8 cellular contexts compared by ENCODE assay signal in genomic region chr17:50396261-50397110, GRCh38. TPM values are rescaled to one million over a fixed set of nuclear protein-coding genes. Genes with fewer than 3 reads are reported as not detected.
DNase-seq lines count a peak whose midpoint lies in the region; ATAC-seq and TF ChIP-seq lines count a peak whose summit lies in the region.

No MANE protein-coding gene starts in this region.

- H3K9me2 ChIP-seq in HCT116 (ENCODE audit: insufficient read depth), result no peaks in the 10 kb centered on the region

- peaks cover 7% of the 10 kb centered on the region; the same call in 1 of the 2 replicates for H4K20me1 ChIP-seq in HCT116 (ENCODE audit: insufficient read depth)

- H3K36me3 ChIP-seq in CD8-positive, alpha-beta memory T cell (ENCODE audit: insufficient read depth, low read length), result peaks cover 33% of the 10 kb centered on the region
- peaks cover 37 to 40% of the 10 kb centered on the region in 2 experiments for H3K36me3 ChIP-seq in HCT116 (ENCODE audit: control insufficient read depth in 1 of 2, insufficient read depth in 2 of 2, low read length in 2 of 2)

- peak overlapping the region; percentile 84 for H3K4me2 ChIP-seq in HCT116 (ENCODE audit: low read length)

- peaks cover 3 to 44% (median 12%) of the 10 kb centered on the region in 3 donors for H3K36me3 Mint-ChIP-seq in CD8-positive, alpha-beta memory T cell
- peaks cover 34% of the 10 kb centered on the region for H3K36me3 Mint-ChIP-seq in stimulated activated memory B cell treated with anti-CD40 and anti-IgM and Interleukin-4, amounts not matched to agents 10 μg/mL and 1 μg/mL and 100 μg/mL, for 72 hours

- no peak for TF ChIP-seq POLR2A in HCT116 (IDR thresholded peaks at IDR 0.05; ENCODE audit: borderline replicate concordance, extremely low read depth, insufficient read depth, insufficient read length)

- peak; percentile 30 for ATAC-seq in HCT116
- peak; percentile 71 for ATAC-seq in left lobe of liver
- peak; percentile 25 for ATAC-seq in stimulated activated memory B cell treated with anti-CD40 and anti-IgM and Interleukin-4, amounts not matched to agents 10 μg/mL and 1 μg/mL and 100 μg/mL, for 72 hours

- peak overlapping the region; percentile 95 for H3K4me3 ChIP-seq in CD8-positive, alpha-beta memory T cell (ENCODE audit: low read length)
- H3K4me3 ChIP-seq in HCT116 (replicated peaks in 1 of 2; ENCODE audit: low read depth in 1 of 2, low read length in 2 of 2) (peak overlapping the region; percentile 95), choroid plexus epithelial cell (ENCODE audit: low read depth, low read length) (peak overlapping the region; percentile 99)

- H3K27ac Mint-ChIP-seq in CD8-positive, alpha-beta memory T cell, result peak overlapping the region; percentile 72 to 96 (median 94)
- H3K27ac Mint-ChIP-seq in stimulated activated memory B cell treated with anti-CD40 and anti-IgM and Interleukin-4, amounts not matched to agents 10 μg/mL and 1 μg/mL and 100 μg/mL, for 72 hours, result peak overlapping the region; percentile 80

- H3K9ac ChIP-seq in HCT116 (ENCODE audit: low read length), result peak overlapping the region; percentile 98

- intact Hi-C loops in HCT116 (cut with micrococcal nuclease), result loop anchor here (1.0 kb wide), 1 partner anchor 82 kb away; the partner anchor contains the start of gene RSAD1

- peaks cover 58% of the 10 kb centered on the region for H3K79me2 ChIP-seq in HCT116 (ENCODE audit: insufficient read depth, low read length)

- no peak for TF ChIP-seq RAD21 in HCT116 (IDR thresholded peaks at IDR 0.05; ENCODE audit: low read depth)

- peak overlapping the region; percentile 95 for H3K27ac ChIP-seq in CD8-positive, alpha-beta memory T cell (ENCODE audit: low read depth, low read length)
- peak overlapping the region; percentile 77 for H3K27ac ChIP-seq in HCT116 (ENCODE audit: low read depth, low read length)

- POLR2A ChIA-PET in CD8-positive, alpha-beta memory T cell (lab: Charles Lee), result interaction anchor here (0.5 to 1.5 kb wide), 14 partner anchors 8 to 535 kb away, joined by 3 to 8 read pairs (median 4); partner anchors contain the start of genes ACSF2, ITGA3 and XYLT2
- POLR2A ChIA-PET in HCT116 (lab: Charles Lee), result interaction anchor here (0.6 to 2.5 kb wide), 9 partner anchors 8 to 243 kb away, joined by 3 to 14 read pairs (median 6); partner anchors contain the start of genes ACSF2, EME1 and MRPL27

- peak in 3 of 5 donors; percentile 2 to 12 (median 8) for DNase-seq in CD8-positive, alpha-beta memory T cell
- DNase-seq in HCT116 (ENCODE audit: low read depth, low spot score), result no peak
- peak; percentile 44 for DNase-seq in RPMI7951 (ENCODE audit: low read depth)
- DNase-seq in choroid plexus epithelial cell (ENCODE audit: low read depth), result peak; percentile 65
- peak; percentile 66 for DNase-seq in left lobe of liver (ENCODE audit: low spot score)
- DNase-seq in SHP77 treated with DMSO at 0.1 percent for 48 hours (lab: John Stamatoyannopoulos, UW), result no peak
- no peak for DNase-seq in epidermal melanocyte (ENCODE audit: insufficient read length, low spot score)

- peak overlapping the region; percentile 84 to 95 (median 93) for H3K4me3 Mint-ChIP-seq in CD8-positive, alpha-beta memory T cell
- H3K4me3 Mint-ChIP-seq in stimulated activated memory B cell treated with anti-CD40 and anti-IgM and Interleukin-4, amounts not matched to agents 10 μg/mL and 1 μg/mL and 100 μg/mL, for 72 hours, result peak overlapping the region; percentile 95

- RAD21 ChIA-PET in HCT116 (lab: Charles Lee; ENCODE audit: low non-redundant PET in 1 of 2, low total read pairs in 2 of 2, uncharacterized antibody in 2 of 2, unreplicated experiment in 2 of 2), result interaction anchor here (0.6 to 0.7 kb wide), 2 partner anchors 47 to 83 kb away, joined by 3 read pairs; no protein-coding TSS in a partner anchor

- no peak for TF ChIP-seq CTCF in HCT116 (IDR thresholded peaks at IDR 0.05 in 2 of 3, conservative IDR thresholded peaks at IDR 0.05 in 1 of 3; ENCODE audit: borderline replicate concordance in 1 of 3, insufficient read depth in 1 of 3, low read depth in 2 of 3, low read length in 2 of 3)
- no peak for TF ChIP-seq CTCF in choroid plexus epithelial cell (conservative IDR thresholded peaks at IDR 0.05; ENCODE audit: low read depth, low read length)

- no TSS peak for BruUV-seq in HCT116 (replicated peaks; lab: Mats Ljungman, UMichigan)

- CTCF ChIA-PET in CD8-positive, alpha-beta memory T cell (lab: Charles Lee), result interaction anchor here (0.7 to 4.0 kb wide), 36 partner anchors 8 to 195 kb away, joined by 3 to 57 read pairs (median 7); partner anchors contain the start of genes ACSF2, COL1A1, EME1 and MRPL27
- CTCF ChIA-PET in HCT116 (lab: Charles Lee), result interaction anchor here (0.6 to 2.6 kb wide), 33 partner anchors 8 to 683 kb away, joined by 3 to 20 read pairs (median 4); partner anchors contain the start of genes ACSF2, EME1, MRPL27 and RSAD1

- H3K9me3 ChIP-seq in CD8-positive, alpha-beta memory T cell (ENCODE audit: low read length), result no peaks in the 10 kb centered on the region
- H3K9me3 ChIP-seq in HCT116 (ENCODE audit: control insufficient read depth in 1 of 2, insufficient read depth in 1 of 2, low read depth in 1 of 2, low read length in 2 of 2), result no peaks in the 10 kb centered on the region

- peaks cover 29% of the 10 kb centered on the region for H3K4me1 ChIP-seq in CD8-positive, alpha-beta memory T cell (ENCODE audit: insufficient read depth, low read length)
- H3K4me1 ChIP-seq in HCT116 (ENCODE audit: control insufficient read depth in 1 of 2, insufficient read depth in 2 of 2, low read length in 2 of 2), result peaks cover 7 to 27% of the 10 kb centered on the region in 2 experiments

- H3K9me3 Mint-ChIP-seq in CD8-positive, alpha-beta memory T cell, result no peaks in the 10 kb centered on the region
- H3K9me3 Mint-ChIP-seq in stimulated activated memory B cell treated with anti-CD40 and anti-IgM and Interleukin-4, amounts not matched to agents 10 μg/mL and 1 μg/mL and 100 μg/mL, for 72 hours, result no peaks in the 10 kb centered on the region

- H3K27me3 ChIP-seq in CD8-positive, alpha-beta memory T cell (ENCODE audit: insufficient read depth, low read length, poor library complexity, severe bottlenecking), result no peaks in the 10 kb centered on the region
- H3K27me3 ChIP-seq in HCT116 (ENCODE audit: insufficient read depth, low read length), result no peaks in the 10 kb centered on the region

- peaks cover 26 to 48% (median 43%) of the 10 kb centered on the region in 3 donors for H3K4me1 Mint-ChIP-seq in CD8-positive, alpha-beta memory T cell
- peaks cover 47% of the 10 kb centered on the region for H3K4me1 Mint-ChIP-seq in stimulated activated memory B cell treated with anti-CD40 and anti-IgM and Interleukin-4, amounts not matched to agents 10 μg/mL and 1 μg/mL and 100 μg/mL, for 72 hours

- no peak overlapping the region for H2AFZ ChIP-seq in HCT116 (ENCODE audit: low read depth, low read length, poor library complexity, severe bottlenecking)

- no peaks in the 10 kb centered on the region for H3K27me3 Mint-ChIP-seq in CD8-positive, alpha-beta memory T cell
- H3K27me3 Mint-ChIP-seq in stimulated activated memory B cell treated with anti-CD40 and anti-IgM and Interleukin-4, amounts not matched to agents 10 μg/mL and 1 μg/mL and 100 μg/mL, for 72 hours, result no peaks in the 10 kb centered on the region

TF ChIP-seq in HCT116, 20 proteins besides CTCF, POLR2A, EP300 and RAD21 (continues in another document):
- TF ChIP-seq EZH2 (IDR thresholded peaks at IDR 0.05), result no peak
- TF ChIP-seq SIN3A (IDR thresholded peaks at IDR 0.05; ENCODE audit: low read depth), result no peak
- TF ChIP-seq CBX3 (IDR thresholded peaks at IDR 0.05; ENCODE audit: low read depth), result no peak
- TF ChIP-seq EZH2phosphoT487 (IDR thresholded peaks at IDR 0.05; ENCODE audit: borderline replicate concordance), result no peak
- no peak for TF ChIP-seq SP1 (IDR thresholded peaks at IDR 0.05; ENCODE audit: low read depth)
- no peak for TF ChIP-seq TCF7L2 (IDR thresholded peaks at IDR 0.05; ENCODE audit: borderline replicate concordance, extremely low read depth, insufficient read depth, insufficient read length)
- no peak for TF ChIP-seq YY1 (IDR thresholded peaks at IDR 0.05; ENCODE audit: extremely low read depth, insufficient replicate concordance, low read depth, low read length)

RNA-seq across cellular contexts. Expression of gene LRRC59, which starts 0.8 kb away (rescaled TPM):
- 100 to 1,000 TPM; 122 to 127 TPM for total RNA-seq in CD8-positive, alpha-beta memory T cell
- polyA plus RNA-seq in CD8-positive, alpha-beta memory T cell, result 22.9 TPM
- total RNA-seq in HCT116 (2021; ENCODE audit: unreplicated experiment) (221 TPM), left lobe of liver (47.3 TPM)
- polyA plus RNA-seq in HCT116 (2012), result 180 and 200 TPM in 2 replicates
- total RNA-seq in RPMI7951 (2014; rRNA removed; shearing (Covaris generic)), result 141 and 143 TPM in 2 replicates

RNA-seq across cellular contexts. Expression of gene EME1, which starts 23.5 kb away (rescaled TPM):
- 10 to 100 TPM; 23.6 to 24.8 TPM for total RNA-seq in CD8-positive, alpha-beta memory T cell
- polyA plus RNA-seq in CD8-positive, alpha-beta memory T cell, result 0.43 TPM
- total RNA-seq in HCT116 (2021; ENCODE audit: unreplicated experiment) (31.8 TPM), left lobe of liver (0.13 TPM)
- polyA plus RNA-seq in HCT116 (2012), result 21.1 and 26.1 TPM in 2 replicates
- total RNA-seq in RPMI7951 (2014; rRNA removed; shearing (Covaris generic)), result 10.6 and 14.3 TPM in 2 replicates

RNA-seq across cellular contexts. Expression of gene MRPL27, which starts 23.5 kb away (rescaled TPM):
- total RNA-seq in CD8-positive, alpha-beta memory T cell, result 10 to 100 TPM; 87.2 to 88.8 TPM
- polyA plus RNA-seq in CD8-positive, alpha-beta memory T cell, result 49.2 TPM
- total RNA-seq in HCT116 (2021; ENCODE audit: unreplicated experiment), result 106 TPM
- 140 and 142 TPM in 2 replicates for polyA plus RNA-seq in HCT116 (2012)
- 75.2 and 120 TPM in 2 replicates for total RNA-seq in RPMI7951 (2014; rRNA removed; shearing (Covaris generic))
- total RNA-seq in left lobe of liver, result 38.9 TPM

RNA-seq across cellular contexts. Expression of gene ACSF2, which starts 29.5 kb away (rescaled TPM):
- total RNA-seq in CD8-positive, alpha-beta memory T cell, result 10 to 100 TPM; 12.4 to 14.8 TPM
- polyA plus RNA-seq in CD8-positive, alpha-beta memory T cell, result 3.1 TPM
- total RNA-seq in HCT116 (2021; ENCODE audit: unreplicated experiment) (52.4 TPM), left lobe of liver (56.1 TPM)
- polyA plus RNA-seq in HCT116 (2012), result 34.4 and 40.5 TPM in 2 replicates
- 19.4 and 20.4 TPM in 2 replicates for total RNA-seq in RPMI7951 (2014; rRNA removed; shearing (Covaris generic))

RNA-seq across cellular contexts. Expression of gene XYLT2, which starts 50.6 kb away (rescaled TPM):
- total RNA-seq in CD8-positive, alpha-beta memory T cell, result 10 to 100 TPM; 31.8 to 32.6 TPM
- 17.8 TPM for polyA plus RNA-seq in CD8-positive, alpha-beta memory T cell
- 37.5 TPM for total RNA-seq in HCT116 (2021; ENCODE audit: unreplicated experiment)
- polyA plus RNA-seq in HCT116 (2012), result 30.3 and 34.3 TPM in 2 replicates
- 12.4 and 15.2 TPM in 2 replicates for total RNA-seq in RPMI7951 (2014; rRNA removed; shearing (Covaris generic))
- total RNA-seq in left lobe of liver, result 10.4 TPM

Comparison
In these comparisons a context has a peak if more than half of its experiments do, and no peak if none do; other contexts are left out.
1. DNase-seq: peak in CD8-positive, alpha-beta memory T cell (3 of 5), RPMI7951 (single experiment), choroid plexus epithelial cell (single experiment) and left lobe of liver (single experiment); none in HCT116 (single experiment), SHP77 treated with DMSO at 0.1 percent for 48 hours (single experiment) and epidermal melanocyte (single experiment).
2. RNA of gene EME1, which starts 23.5 kb away (total RNA-seq): 31.8 TPM in HCT116 (single experiment), 23.6 to 24.8 TPM in CD8-positive, alpha-beta memory T cell and 10.6 to 14.3 TPM in RPMI7951; 0.13 TPM in left lobe of liver (single experiment); every median in the first group is over 10 times any median in the second.
3. Peak in every context shown above with its lines, with median percentiles within 50 percentile points of each other: H3K4me3 ChIP-seq and ATAC-seq.